Comparison of ENCODE assay signal across 14 cellular contexts in genomic region chr7:29879609-29880008, GRCh38.
A peak's percentile ranks its signal among the peaks of the same experiment; 100 is the strongest.
DNase-seq lines count a peak whose midpoint lies in the region; ATAC-seq and TF ChIP-seq lines count a peak whose summit lies in the region.
"Had no signal": no experiment of that assay in that cellular context is flagged by ENCODE, and none has a peak within 500 bp of the region (broad histone marks: within the 10 kb centered on the region; RNA-seq: fewer than 3 reads in every experiment).

No MANE protein-coding gene starts in this region.

- H3K27ac ChIP-seq in fibroblast of lung (ENCODE audit: insufficient read depth, low read length) (no peak overlapping the region), gastrocnemius medialis (peak overlapping the region in 2 of 4 donors; percentile 27 to 60), caudate nucleus (ENCODE audit: low read depth, low read length) (no peak overlapping the region)
- H3K27ac ChIP-seq: prostate gland, tibial nerve had no signal

- no peaks in the 10 kb centered on the region for H4K20me1 ChIP-seq in fibroblast of lung (ENCODE audit: control insufficient read depth, extremely low read depth, insufficient read depth, low read length)

- no peak overlapping the region for H2AFZ ChIP-seq in fibroblast of lung (ENCODE audit: low read length)

- DNase-seq in ELR (ENCODE audit: low read depth) (peak; percentile 41), MG63 (peak; percentile 65), fibroblast of lung (ENCODE audit: low read depth in 2 of 2) (peak; percentile 34 to 66), gastrocnemius medialis (peak; percentile 33 to 58), caudate nucleus (lab: John Stamatoyannopoulos, UW) (no peak)
- DNase-seq in central memory CD4-positive, alpha-beta T cell = no peak
- DNase-seq: activated CD4-positive, alpha-beta T cell treated with anti-CD3 and anti-CD28 coated beads, Interleukin-2, amount 50 U/mL, for 4 hours; CD4-positive, CD25-positive, alpha-beta regulatory T cell; NCI-H1092 treated with DMSO at 0.1 percent for 48 hours; T1000 had no signal

- H3K4me3 ChIP-seq in MG63 = no peak overlapping the region
- H3K4me3 ChIP-seq in fibroblast of lung (replicated peaks in 1 of 4; ENCODE audit: control extremely low read depth in 1 of 4, insufficient read depth in 1 of 4, low read depth in 3 of 4, low read length in 4 of 4) = no peak overlapping the region
- no peak overlapping the region for H3K4me3 ChIP-seq in gastrocnemius medialis
- H3K4me3 ChIP-seq: prostate gland, tibial nerve had no signal

- no peaks in the 10 kb centered on the region for H3K4me1 ChIP-seq in fibroblast of lung (ENCODE audit: control insufficient read depth, extremely low read depth, insufficient read depth, low read length)
- H3K4me1 ChIP-seq in gastrocnemius medialis = no peaks in the 10 kb centered on the region
- H3K4me1 ChIP-seq: prostate gland had no signal

- no peak overlapping the region for H3K9ac ChIP-seq in fibroblast of lung (ENCODE audit: insufficient read depth, low read length)

- H3K27me3 ChIP-seq in MG63 (no peaks in the 10 kb centered on the region), fibroblast of lung (ENCODE audit: control insufficient read depth, insufficient read depth, low read length) (no peaks in the 10 kb centered on the region), gastrocnemius medialis (no peaks in the 10 kb centered on the region)

- no peak overlapping the region for H3K4me2 ChIP-seq in fibroblast of lung (ENCODE audit: extremely low read depth, insufficient read depth, low read length)

- H3K9me3 ChIP-seq in MG63 (no peaks in the 10 kb centered on the region), fibroblast of lung (ENCODE audit: control insufficient read depth, insufficient read depth, low read depth, low read length) (no peaks in the 10 kb centered on the region), gastrocnemius medialis (no peaks in the 10 kb centered on the region)
- H3K9me3 ChIP-seq: prostate gland, tibial nerve had no signal

- intact Hi-C loops in gastrocnemius medialis (cut with DNase I; ENCODE audit: low total_unique reads) = no loop called here

- no peaks in the 10 kb centered on the region for H3K36me3 ChIP-seq in MG63
- H3K36me3 ChIP-seq in fibroblast of lung (ENCODE audit: control insufficient read depth, insufficient read depth, low read length) = no peaks in the 10 kb centered on the region
- no peaks in the 10 kb centered on the region for H3K36me3 ChIP-seq in gastrocnemius medialis
- H3K36me3 ChIP-seq: prostate gland, tibial nerve had no signal

- TF ChIP-seq CTCF in fibroblast of lung (conservative IDR thresholded peaks at IDR 0.05 in 1 of 2, IDR thresholded peaks at IDR 0.05 in 1 of 2; ENCODE audit: low read depth in 1 of 2, low read length in 2 of 2) = no peak
- no peak for TF ChIP-seq CTCF in gastrocnemius medialis (IDR thresholded peaks at IDR 0.05 in 4 of 5, conservative IDR thresholded peaks at IDR 0.05 in 1 of 5)

- H3K79me2 ChIP-seq in fibroblast of lung (ENCODE audit: control insufficient read depth, insufficient read depth, low read length) = no peaks in the 10 kb centered on the region

- ATAC-seq in gastrocnemius medialis (peak; percentile 77 to 84), HG03280 (IDR thresholded peaks at IDR 0.05; ENCODE audit: unreplicated experiment) (no peak)
- ATAC-seq: left lobe of liver had no signal

- in situ Hi-C loops in gastrocnemius medialis (cut with MboI; ENCODE audit: low sequenced_read_pairs in 4 of 4) = no loop called here

- TF ChIP-seq POLR2A in gastrocnemius medialis (IDR thresholded peaks at IDR 0.05) = no peak

Comparison
In these comparisons a context has a peak if more than half of its experiments do, and no peak if none do; other contexts are left out.
1. DNase-seq: peak in ELR (single experiment), MG63 (single experiment), fibroblast of lung (2 of 2) and gastrocnemius medialis (2 of 2); none in central memory CD4-positive, alpha-beta T cell (single experiment) and caudate nucleus (0 of 61).